1 cellular context compared by ENCODE assay signal in the genomic region with DNA sequence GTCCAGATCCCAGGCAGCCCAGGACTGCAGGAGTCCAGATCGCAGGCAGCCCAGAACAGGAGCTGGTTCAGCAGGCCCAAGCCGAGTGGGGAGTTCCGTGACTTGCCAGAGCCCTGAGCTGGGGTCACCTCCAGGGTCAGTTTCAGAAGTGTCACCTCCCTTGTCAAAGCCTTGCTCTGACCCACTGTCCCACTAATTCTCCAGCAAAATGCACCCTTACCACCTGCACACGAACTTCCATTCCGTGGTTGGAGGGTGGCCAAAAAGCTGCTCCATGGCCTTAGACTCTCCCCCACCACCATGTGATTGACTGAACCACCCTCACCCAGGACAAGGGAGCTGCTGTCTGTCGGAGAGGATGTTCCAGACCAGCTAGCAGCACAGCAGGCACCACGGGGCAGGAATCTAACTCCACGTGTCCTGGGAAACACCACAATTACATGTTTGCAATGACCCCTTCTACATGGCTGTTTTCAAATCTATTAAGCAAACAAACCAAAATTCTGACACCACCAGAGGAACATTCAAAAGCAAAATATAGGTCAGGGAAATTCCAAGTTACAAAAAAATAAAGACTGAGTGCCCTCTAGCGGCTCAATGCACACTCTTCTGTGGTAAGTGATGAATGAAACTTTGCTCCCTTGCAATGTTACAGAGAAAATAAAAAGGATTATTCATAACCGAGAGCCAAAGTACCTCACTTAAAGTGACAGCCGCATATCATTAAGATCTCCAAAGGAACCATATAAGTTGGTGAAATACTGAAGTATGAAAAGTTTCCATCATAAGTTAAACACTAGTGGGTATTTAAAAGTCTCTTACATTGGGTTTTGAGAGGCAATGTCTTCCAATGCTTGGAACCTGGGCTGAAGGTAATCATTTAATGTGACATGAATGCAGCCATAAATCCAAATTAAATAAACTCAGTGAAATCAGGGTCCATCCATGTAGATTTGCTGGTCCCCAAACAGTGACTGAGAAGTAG.
TF ChIP-seq lines count a peak whose summit lies in the region.

No MANE protein-coding gene starts in this region.

TF ChIP-seq in H1, 55 proteins besides CTCF, POLR2A, EP300 and RAD21:
- no peak for TF ChIP-seq SP4 (IDR thresholded peaks at IDR 0.05; ENCODE audit: low read length)
- TF ChIP-seq YY1 (IDR thresholded peaks at IDR 0.05; ENCODE audit: low read depth, low read length), result no peak
- TF ChIP-seq NRF1 (IDR thresholded peaks at IDR 0.05; ENCODE audit: low read depth, low read length), result no peak
- TF ChIP-seq TEAD4 (IDR thresholded peaks at IDR 0.05; ENCODE audit: low read depth, low read length), result no peak
- no peak for TF ChIP-seq MAX (IDR thresholded peaks at IDR 0.05)
- TF ChIP-seq E2F6 (IDR thresholded peaks at IDR 0.05), result no peak
